Comparison of ENCODE assay signal across 8 cellular contexts in genomic region chr12:120264086-120264485, GRCh38. TPM values are rescaled to one million over a fixed set of nuclear protein-coding genes. Genes with fewer than 3 reads are reported as not detected.
A peak's percentile ranks its signal among the peaks of the same experiment; 100 is the strongest.
DNase-seq lines count a peak whose midpoint lies in the region; ATAC-seq and TF ChIP-seq lines count a peak whose summit lies in the region.

No MANE protein-coding gene starts in this region.

- TF ChIP-seq POLR2A in thyroid gland (IDR thresholded peaks at IDR 0.05) = peak in 1 of 2 donors; percentile 20

- H3K4me3 ChIP-seq in lower lobe of right lung (peak overlapping the region; percentile 90), thyroid gland (replicated peaks in 1 of 3) (peak overlapping the region in 2 of 3 donors; percentile 92 to 99)

- no peaks in the 10 kb centered on the region for H3K27me3 Mint-ChIP-seq in T-helper 1 cell treated with Interleukin-12 subunit alpha and Interleukin-12 subunit beta and Interleukin-4 antibody, amounts not matched to agents 30 μg/mL and 1 μg/mL, for 36 hours (ENCODE audit: low read depth)

- DNase-seq in T-helper 1 cell = no peak
- no peak for DNase-seq in lower lobe of right lung
- peak in 1 of 2 donors; percentile 47 for DNase-seq in thyroid gland
- DNase-seq in glomerular visceral epithelial cell (ENCODE audit: extremely low spot score) = no peak
- no peak for DNase-seq in putamen (ENCODE audit: low spot score)

- H3K27me3 ChIP-seq in lower lobe of right lung (ENCODE audit: low read depth) = no peaks in the 10 kb centered on the region
- H3K27me3 ChIP-seq in thyroid gland = no peaks in the 10 kb centered on the region

- TF ChIP-seq CTCF in lower lobe of right lung (IDR thresholded peaks at IDR 0.05) (no peak), thyroid gland (IDR thresholded peaks at IDR 0.05) (no peak)

- intact Hi-C loops in lower lobe of right lung (cut with DNase I) = no loop called here
- intact Hi-C loops in thyroid gland (cut with DNase I) = loop anchor here (2.0 kb wide), 1 partner anchor 35 kb away; no protein-coding TSS in a partner anchor

- peak overlapping the region; percentile 98 for H3K4me3 Mint-ChIP-seq in T-helper 1 cell treated with Interleukin-12 subunit alpha and Interleukin-12 subunit beta and Interleukin-4 antibody, amounts not matched to agents 30 μg/mL and 1 μg/mL, for 36 hours

- ATAC-seq in lower lobe of right lung (no peak), GM21717 (IDR thresholded peaks at IDR 0.05; ENCODE audit: unreplicated experiment) (no peak)

- peaks cover 49% of the 10 kb centered on the region for H3K4me1 Mint-ChIP-seq in T-helper 1 cell treated with Interleukin-12 subunit alpha and Interleukin-12 subunit beta and Interleukin-4 antibody, amounts not matched to agents 30 μg/mL and 1 μg/mL, for 36 hours (ENCODE audit: low read depth)

- H3K36me3 Mint-ChIP-seq in T-helper 1 cell treated with Interleukin-12 subunit alpha and Interleukin-12 subunit beta and Interleukin-4 antibody, amounts not matched to agents 30 μg/mL and 1 μg/mL, for 36 hours (ENCODE audit: low read depth) = peaks cover 41% of the 10 kb centered on the region

- peak overlapping the region; percentile 82 for H3K27ac Mint-ChIP-seq in T-helper 1 cell treated with Interleukin-12 subunit alpha and Interleukin-12 subunit beta and Interleukin-4 antibody, amounts not matched to agents 30 μg/mL and 1 μg/mL, for 36 hours

- H3K27ac ChIP-seq in cingulate gyrus (ENCODE audit: low read depth, low read length) = peak overlapping the region; percentile 69
- H3K27ac ChIP-seq in lower lobe of right lung = peak overlapping the region; percentile 91
- H3K27ac ChIP-seq in thyroid gland = peak overlapping the region; percentile 85 to 97 (median 96)

- H3K9me3 Mint-ChIP-seq in T-helper 1 cell treated with Interleukin-12 subunit alpha and Interleukin-12 subunit beta and Interleukin-4 antibody, amounts not matched to agents 30 μg/mL and 1 μg/mL, for 36 hours = no peaks in the 10 kb centered on the region

- H3K36me3 ChIP-seq in lower lobe of right lung = peaks cover 5% of the 10 kb centered on the region
- no peaks in the 10 kb centered on the region for H3K36me3 ChIP-seq in thyroid gland

- 24 to 28% methylated on average over 5 to 6 of the region's 6 CpGs for WGBS in thyroid gland, 2 donors

- H3K9me3 ChIP-seq in lower lobe of right lung (no peaks in the 10 kb centered on the region), thyroid gland (no peaks in the 10 kb centered on the region)

- peaks cover 83% of the 10 kb centered on the region for H3K4me1 ChIP-seq in lower lobe of right lung
- H3K4me1 ChIP-seq in thyroid gland = peaks cover 46 to 60% of the 10 kb centered on the region in 2 donors

RNA-seq across cellular contexts. Expression of gene PXN, which starts 1.4 kb away (rescaled TPM):
- 105 TPM for total RNA-seq in lower lobe of right lung
- total RNA-seq in thyroid gland = 10 to 100 TPM; 61.7 to 95.5 (median 82.7) TPM

RNA-seq across cellular contexts. Expression of gene RNU4-2, which starts 27.6 kb away (rescaled TPM):
- total RNA-seq in lower lobe of right lung (15,469 TPM), thyroid gland (under 1 TPM; under 0.01 TPM)

RNA-seq across cellular contexts. Expression of gene RNU4-1, which starts 29.0 kb away (rescaled TPM):
- total RNA-seq in lower lobe of right lung (2,881 TPM), thyroid gland (under 1 TPM; under 0.01 TPM)

RNA-seq across cellular contexts. Expression of gene SIRT4, which starts 38.0 kb away (rescaled TPM):
- total RNA-seq in lower lobe of right lung (2.1 TPM), thyroid gland (1 to 10 TPM in 3 of 4 donors, not detected in 1; 3.1 to 6.5 (median 3.8) TPM)

Comparison
In these comparisons a context has a peak if more than half of its experiments do, and no peak if none do; other contexts are left out.
1. RNA of gene RNU4-2, which starts 27.6 kb away (total RNA-seq): 15,469 TPM in lower lobe of right lung (single experiment); under 0.01 TPM in thyroid gland; every median in the first group is over 1,000 times any median in the second.
2. RNA of gene RNU4-1, which starts 29.0 kb away (total RNA-seq): 2,881 TPM in lower lobe of right lung (single experiment); under 0.01 TPM in thyroid gland; every median in the first group is over 1,000 times any median in the second.
3. Peak in every context shown above with its lines, with median percentiles within 50 percentile points of each other: H3K27ac ChIP-seq.